8 cellular contexts compared by ENCODE assay signal in genomic region chr12:2959508-2960431, GRCh38. TPM values are rescaled to one million over a fixed set of nuclear protein-coding genes. Genes with fewer than 3 reads are reported as not detected.
DNase-seq lines count a peak whose midpoint lies in the region; ATAC-seq and TF ChIP-seq lines count a peak whose summit lies in the region.

No MANE protein-coding gene starts in this region.

- no peak for TF ChIP-seq POLR2A in Peyer's patch (IDR thresholded peaks at IDR 0.05)

- H3K4me1 ChIP-seq in BLaER1 treated with 17β-estradiol and CSF1 and Interleukin-3, amounts not matched to agents 10 nM and 100 nM: peaks cover 28 to 52% (median 43%) of the 10 kb centered on the region in 10 experiments
- H3K4me1 ChIP-seq in Peyer's patch: peaks cover 0 to 19% (median 7%) of the 10 kb centered on the region in 4 donors
- peaks cover 2 to 44% (median 26%) of the 10 kb centered on the region in 5 donors for H3K4me1 ChIP-seq in subcutaneous abdominal adipose tissue (ENCODE audit: control insufficient read depth in 5 of 5, insufficient read depth in 5 of 5, low read length in 5 of 5)

- H4K20me1 ChIP-seq in BLaER1 treated with 17β-estradiol and CSF1 and Interleukin-3, amounts not matched to agents 10 nM and 100 nM: peaks cover 0 to 45% (median 36%) of the 10 kb centered on the region in 11 experiments; a peak in 19 of 22 replicates

- no peaks in the 10 kb centered on the region for H3K36me3 Mint-ChIP-seq in chondrocyte (ENCODE audit: low read depth)

- DNase-seq in Peyer's patch: peak in 1 of 3 donors; percentile 65
- peak; percentile 93 for DNase-seq in chondrocyte (ENCODE audit: low spot score)
- DNase-seq in left kidney (ENCODE audit: low read depth, low spot score): peak; percentile 81
- no peak for DNase-seq in NCI-H2107 (lab: John Stamatoyannopoulos, UW)

- TF ChIP-seq CTCF in Peyer's patch (IDR thresholded peaks at IDR 0.05): no peak
- peak; percentile 49 for TF ChIP-seq CTCF in chondrocyte (IDR thresholded peaks at IDR 0.05)

- H3K27ac Mint-ChIP-seq in chondrocyte (ENCODE audit: unreplicated experiment): peak overlapping the region; percentile 93

- H3K9ac ChIP-seq in BLaER1 treated with 17β-estradiol and CSF1 and Interleukin-3, amounts not matched to agents 10 nM and 100 nM: peak overlapping the region; percentile 68 to 85 (median 80)
- peak overlapping the region; percentile 19 to 72 (median 56) for H3K9ac ChIP-seq in subcutaneous abdominal adipose tissue (ENCODE audit: low read length in 5 of 5)

- ATAC-seq in GM19438 (IDR thresholded peaks at IDR 0.05; ENCODE audit: low read depth, unreplicated experiment) (peak; percentile 52), GM19452 (IDR thresholded peaks at IDR 0.05; ENCODE audit: unreplicated experiment) (no peak)

- peaks cover 0 to 15% (median 7%) of the 10 kb centered on the region in 11 experiments; a peak in 10 of 22 replicates for H3K36me3 ChIP-seq in BLaER1 treated with 17β-estradiol and CSF1 and Interleukin-3, amounts not matched to agents 10 nM and 100 nM
- H3K36me3 ChIP-seq in Peyer's patch (no peaks in the 10 kb centered on the region), subcutaneous abdominal adipose tissue (ENCODE audit: control insufficient read depth in 5 of 5, insufficient read depth in 5 of 5, low read length in 5 of 5) (no peaks in the 10 kb centered on the region)

- H3K4me1 Mint-ChIP-seq in chondrocyte (ENCODE audit: low read depth): peaks cover 51% of the 10 kb centered on the region

- peak overlapping the region; percentile 90 to 100 (median 95) for H3K4me2 ChIP-seq in BLaER1 treated with 17β-estradiol and CSF1 and Interleukin-3, amounts not matched to agents 10 nM and 100 nM

- peak overlapping the region; percentile 83 for H3K4me3 Mint-ChIP-seq in chondrocyte (ENCODE audit: unreplicated experiment)

- H3K4me3 ChIP-seq in BLaER1 treated with 17β-estradiol and CSF1 and Interleukin-3, amounts not matched to agents 10 nM and 100 nM: peak overlapping the region; percentile 75 to 93 (median 83)
- peak overlapping the region; percentile 27 to 66 (median 51) for H3K4me3 ChIP-seq in Peyer's patch
- peak overlapping the region; percentile 45 to 73 (median 69) for H3K4me3 ChIP-seq in subcutaneous abdominal adipose tissue (ENCODE audit: low read depth in 1 of 5, low read length in 5 of 5)

- H3K27me3 ChIP-seq in BLaER1 treated with 17β-estradiol and CSF1 and Interleukin-3, amounts not matched to agents 10 nM and 100 nM: no peaks in the 10 kb centered on the region; a peak in 1 of 22 replicates
- H3K27me3 ChIP-seq in Peyer's patch: no peaks in the 10 kb centered on the region
- peaks cover 0 to 8% (median 4%) of the 10 kb centered on the region in 5 donors for H3K27me3 ChIP-seq in subcutaneous abdominal adipose tissue (ENCODE audit: control insufficient read depth in 5 of 5, insufficient read depth in 4 of 5, low read length in 5 of 5)

- no peaks in the 10 kb centered on the region for H3K9me3 ChIP-seq in BLaER1 treated with 17β-estradiol and CSF1 and Interleukin-3, amounts not matched to agents 10 nM and 100 nM (replicated peaks in 1 of 11)
- no peaks in the 10 kb centered on the region for H3K9me3 ChIP-seq in Peyer's patch
- H3K9me3 ChIP-seq in subcutaneous abdominal adipose tissue (ENCODE audit: control insufficient read depth in 5 of 5, low read length in 5 of 5): no peaks in the 10 kb centered on the region

- H3K27me3 Mint-ChIP-seq in chondrocyte (ENCODE audit: low read depth): no peaks in the 10 kb centered on the region

- H3K9me3 Mint-ChIP-seq in chondrocyte (ENCODE audit: low read depth): no peaks in the 10 kb centered on the region

- peak overlapping the region in 10 of 11 experiments; percentile 14 to 80 (median 76); a peak in 18 of 22 replicates for H3K27ac ChIP-seq in BLaER1 treated with 17β-estradiol and CSF1 and Interleukin-3, amounts not matched to agents 10 nM and 100 nM
- peak overlapping the region; percentile 14 to 84 (median 61) for H3K27ac ChIP-seq in Peyer's patch
- H3K27ac ChIP-seq in subcutaneous abdominal adipose tissue (ENCODE audit: low read depth, low read length): peak overlapping the region; percentile 46

RNA-seq across cellular contexts. Expression of gene TEAD4, which starts 0.6 kb away (rescaled TPM):
- total RNA-seq in Peyer's patch: 1 to 10 TPM; 4.3 to 6.6 (median 5.1) TPM
- total RNA-seq in chondrocyte: 24.1 to 26.0 TPM (median 24.9 TPM) in 3 replicates
